1 cellular context compared by ENCODE assay signal in the genomic region with DNA sequence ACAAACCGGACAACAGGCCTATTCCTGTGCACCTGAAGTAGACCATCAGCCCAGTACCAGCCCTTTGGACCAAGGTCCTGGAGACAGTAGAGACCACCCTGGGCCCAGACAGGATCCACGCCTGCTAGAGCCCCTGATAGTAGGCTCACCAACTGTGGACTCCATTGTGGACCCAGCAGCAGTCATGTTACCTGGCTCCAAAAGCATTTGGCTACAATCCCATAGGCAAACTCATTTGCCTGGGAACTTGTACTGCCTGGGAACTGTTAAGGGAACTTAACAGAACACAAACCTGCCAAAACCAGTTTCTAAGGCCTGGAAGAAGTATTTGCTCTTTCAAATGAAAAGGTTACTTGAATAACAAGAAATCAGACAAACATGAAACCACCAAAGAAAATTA.
TF ChIP-seq lines count a peak whose summit lies in the region.

No MANE protein-coding gene starts in this region.

TF ChIP-seq in GM12878, 131 proteins besides CTCF, POLR2A, EP300 and RAD21:
- TF ChIP-seq SUZ12 (IDR thresholded peaks at IDR 0.05; ENCODE audit: unreplicated experiment): no peak
- TF ChIP-seq SIX5 (IDR thresholded peaks at IDR 0.05; ENCODE audit: low read depth, low read length, severe bottlenecking): no peak
- no peak for TF ChIP-seq ZNF217 (IDR thresholded peaks at IDR 0.05)
- no peak for TF ChIP-seq CREM (IDR thresholded peaks at IDR 0.05; ENCODE audit: low read depth)
- no peak for TF ChIP-seq RELA (IDR thresholded peaks at IDR 0.05; ENCODE audit: borderline replicate concordance, partially characterized antibody)
- TF ChIP-seq RAD51 (IDR thresholded peaks at IDR 0.05): no peak
- TF ChIP-seq, protein P1, sequence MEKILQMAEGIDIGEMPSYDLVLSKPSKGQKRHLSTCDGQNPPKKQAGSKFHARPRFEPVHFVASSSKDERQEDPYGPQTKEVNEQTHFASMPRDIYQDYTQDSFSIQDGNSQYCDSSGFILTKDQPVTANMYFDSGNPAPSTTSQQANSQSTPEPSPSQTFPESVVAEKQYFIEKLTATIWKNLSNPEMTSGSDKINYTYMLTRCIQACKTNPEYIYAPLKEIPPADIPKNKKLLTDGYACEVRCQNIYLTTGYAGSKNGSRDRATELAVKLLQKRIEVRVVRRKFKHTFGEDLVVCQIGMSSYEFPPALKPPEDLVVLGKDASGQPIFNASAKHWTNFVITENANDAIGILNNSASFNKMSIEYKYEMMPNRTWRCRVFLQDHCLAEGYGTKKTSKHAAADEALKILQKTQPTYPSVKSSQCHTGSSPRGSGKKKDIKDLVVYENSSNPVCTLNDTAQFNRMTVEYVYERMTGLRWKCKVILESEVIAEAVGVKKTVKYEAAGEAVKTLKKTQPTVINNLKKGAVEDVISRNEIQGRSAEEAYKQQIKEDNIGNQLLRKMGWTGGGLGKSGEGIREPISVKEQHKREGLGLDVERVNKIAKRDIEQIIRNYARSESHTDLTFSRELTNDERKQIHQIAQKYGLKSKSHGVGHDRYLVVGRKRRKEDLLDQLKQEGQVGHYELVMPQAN (conservative IDR thresholded peaks at IDR 0.05): no peak
- no peak for TF ChIP-seq STAT3 (IDR thresholded peaks at IDR 0.05; ENCODE audit: low read depth, low read length)
- no peak for TF ChIP-seq ESRRA (IDR thresholded peaks at IDR 0.05; ENCODE audit: low read length)
- no peak for TF ChIP-seq SIN3A (IDR thresholded peaks at IDR 0.05; ENCODE audit: low read depth, low read length)
- TF ChIP-seq, protein P2, sequence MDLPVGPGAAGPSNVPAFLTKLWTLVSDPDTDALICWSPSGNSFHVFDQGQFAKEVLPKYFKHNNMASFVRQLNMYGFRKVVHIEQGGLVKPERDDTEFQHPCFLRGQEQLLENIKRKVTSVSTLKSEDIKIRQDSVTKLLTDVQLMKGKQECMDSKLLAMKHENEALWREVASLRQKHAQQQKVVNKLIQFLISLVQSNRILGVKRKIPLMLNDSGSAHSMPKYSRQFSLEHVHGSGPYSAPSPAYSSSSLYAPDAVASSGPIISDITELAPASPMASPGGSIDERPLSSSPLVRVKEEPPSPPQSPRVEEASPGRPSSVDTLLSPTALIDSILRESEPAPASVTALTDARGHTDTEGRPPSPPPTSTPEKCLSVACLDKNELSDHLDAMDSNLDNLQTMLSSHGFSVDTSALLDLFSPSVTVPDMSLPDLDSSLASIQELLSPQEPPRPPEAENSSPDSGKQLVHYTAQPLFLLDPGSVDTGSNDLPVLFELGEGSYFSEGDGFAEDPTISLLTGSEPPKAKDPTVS (IDR thresholded peaks at IDR 0.05; ENCODE audit: low read depth, low read length): no peak
- TF ChIP-seq MEF2B (IDR thresholded peaks at IDR 0.05; ENCODE audit: partially characterized antibody, poor library complexity, severe bottlenecking): no peak
- TF ChIP-seq, protein P3, sequence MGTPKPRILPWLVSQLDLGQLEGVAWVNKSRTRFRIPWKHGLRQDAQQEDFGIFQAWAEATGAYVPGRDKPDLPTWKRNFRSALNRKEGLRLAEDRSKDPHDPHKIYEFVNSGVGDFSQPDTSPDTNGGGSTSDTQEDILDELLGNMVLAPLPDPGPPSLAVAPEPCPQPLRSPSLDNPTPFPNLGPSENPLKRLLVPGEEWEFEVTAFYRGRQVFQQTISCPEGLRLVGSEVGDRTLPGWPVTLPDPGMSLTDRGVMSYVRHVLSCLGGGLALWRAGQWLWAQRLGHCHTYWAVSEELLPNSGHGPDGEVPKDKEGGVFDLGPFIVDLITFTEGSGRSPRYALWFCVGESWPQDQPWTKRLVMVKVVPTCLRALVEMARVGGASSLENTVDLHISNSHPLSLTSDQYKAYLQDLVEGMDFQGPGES (IDR thresholded peaks at IDR 0.05): no peak
- no peak for TF ChIP-seq TARDBP (IDR thresholded peaks at IDR 0.05; ENCODE audit: borderline replicate concordance)
- no peak for TF ChIP-seq MEF2A (IDR thresholded peaks at IDR 0.05; ENCODE audit: insufficient read depth, low read depth, low read length)
- TF ChIP-seq PAX8 (IDR thresholded peaks at IDR 0.05): no peak
